ENCODE assay signal across 1 cellular context in genomic region chr5:43066799-43067741, GRCh38.
TF ChIP-seq lines count a peak whose summit lies in the region.

No MANE protein-coding gene starts in this region.

TF ChIP-seq in K562, 482 proteins besides CTCF, POLR2A, EP300 and RAD21 (continued from another document and continues in another):
- peak in 1 of 2 experiments; percentile 55; a peak in 1 of 4 replicates for TF ChIP-seq ZNF639 (CRISPR knock-in tag; conservative IDR thresholded peaks at IDR 0.05 in 1 of 2, IDR thresholded peaks at IDR 0.05 in 1 of 2)
- TF ChIP-seq FOXM1 (IDR thresholded peaks at IDR 0.05; ENCODE audit: low read depth) = no peak
- TF ChIP-seq FOXM1 (CRISPR knock-in tag; IDR thresholded peaks at IDR 0.05; ENCODE audit: low read depth) = peak; percentile 32; the same call in 1 of the 2 replicates
- TF ChIP-seq ZBTB34 (CRISPR knock-in tag; IDR thresholded peaks at IDR 0.05) = no peak
- TF ChIP-seq ARNT (IDR thresholded peaks at IDR 0.05) = no peak
- no peak for TF ChIP-seq BDP1 (IDR thresholded peaks at IDR 0.05; ENCODE audit: insufficient read depth, insufficient read length)
- TF ChIP-seq SNIP1 (IDR thresholded peaks at IDR 0.05; ENCODE audit: low read depth) = no peak
- TF ChIP-seq ZNF143 (CRISPR knock-in tag; IDR thresholded peaks at IDR 0.05) = no peak
- peak; percentile 59 for TF ChIP-seq KDM5B (IDR thresholded peaks at IDR 0.05; ENCODE audit: insufficient replicate concordance, low read depth, low read length)
- no peak for TF ChIP-seq NFYB (IDR thresholded peaks at IDR 0.05; ENCODE audit: extremely low read depth, insufficient read length)
- no peak for TF ChIP-seq PYGO2 (tag; IDR thresholded peaks at IDR 0.05)
- peak; percentile 86 for TF ChIP-seq ETV1 (tag; conservative IDR thresholded peaks at IDR 0.05; ENCODE audit: low read depth)
- no peak for TF ChIP-seq ZNF655 (CRISPR knock-in tag; IDR thresholded peaks at IDR 0.05)
- peak; percentile 35 to 45; a peak in 3 of 4 replicates for TF ChIP-seq SIX5 (IDR thresholded peaks at IDR 0.05; ENCODE audit: borderline replicate concordance in 1 of 2, insufficient read depth in 1 of 2, low read depth in 1 of 2, low read length in 2 of 2)
- TF ChIP-seq HMGXB4 (CRISPR knock-in tag; IDR thresholded peaks at IDR 0.05) = no peak; the same call in 1 of the 2 replicates
- no peak; the same call in 1 of the 2 replicates for TF ChIP-seq MED1 (CRISPR knock-in tag; IDR thresholded peaks at IDR 0.05; ENCODE audit: borderline replicate concordance)
- no peak for TF ChIP-seq ZC3H11A (IDR thresholded peaks at IDR 0.05; ENCODE audit: low read depth, low read length)
- TF ChIP-seq HDGF (IDR thresholded peaks at IDR 0.05) = peak; percentile 42; the same call in 1 of the 2 replicates
- TF ChIP-seq ZSCAN29 (IDR thresholded peaks at IDR 0.05) = no peak
- TF ChIP-seq HNRNPLL (IDR thresholded peaks at IDR 0.05; ENCODE audit: low read depth, low read length, poor library complexity, severe bottlenecking) = no peak
- TF ChIP-seq SFPQ (IDR thresholded peaks at IDR 0.05; ENCODE audit: low read depth, low read length) = no peak
- TF ChIP-seq BRCA1 (IDR thresholded peaks at IDR 0.05) = no peak
- 0 out of 2 replicates have a peak, but pooled peaks have one; percentile 29 for TF ChIP-seq BRCA1 (CRISPR knock-in tag; IDR thresholded peaks at IDR 0.05)
- TF ChIP-seq NR2F6 (CRISPR knock-in tag; IDR thresholded peaks at IDR 0.05) = no peak
- no peak for TF ChIP-seq IRF2 (CRISPR knock-in tag; IDR thresholded peaks at IDR 0.05)
- TF ChIP-seq NFXL1 (CRISPR knock-in tag; IDR thresholded peaks at IDR 0.05) = no peak
- TF ChIP-seq TARDBP (IDR thresholded peaks at IDR 0.05) = no peak
- no peak for TF ChIP-seq USF1 (CRISPR knock-in tag; IDR thresholded peaks at IDR 0.05)
- no peak for TF ChIP-seq HDAC2 (IDR thresholded peaks at IDR 0.05)
- TF ChIP-seq MGA (IDR thresholded peaks at IDR 0.05) = peak; percentile 46
- TF ChIP-seq PTBP1 (IDR thresholded peaks at IDR 0.05; ENCODE audit: low read depth, low read length) = no peak
- TF ChIP-seq ETV5 (CRISPR knock-in tag; IDR thresholded peaks at IDR 0.05; ENCODE audit: low read depth) = peak; percentile 83
- peak; percentile 14 for TF ChIP-seq ELF2 (CRISPR knock-in tag; IDR thresholded peaks at IDR 0.05)
- TF ChIP-seq U2AF1 (optimal IDR thresholded peaks at IDR 0.05; ENCODE audit: low read depth, low read length) = no peak
- TF ChIP-seq ZNF76 (CRISPR knock-in tag; IDR thresholded peaks at IDR 0.05; ENCODE audit: borderline replicate concordance) = no peak
- TF ChIP-seq FOSL1 (tag; conservative IDR thresholded peaks at IDR 0.05) = no peak; the same call in 1 of the 2 replicates
- peak; percentile 47; the same call in 1 of the 2 replicates for TF ChIP-seq TRIM28 (IDR thresholded peaks at IDR 0.05)
- TF ChIP-seq RBM34 (IDR thresholded peaks at IDR 0.05; ENCODE audit: borderline replicate concordance, insufficient read depth, low read length) = no peak
- TF ChIP-seq ATF7 (IDR thresholded peaks at IDR 0.05) = no peak
- no peak for TF ChIP-seq POLR2G (IDR thresholded peaks at IDR 0.05; ENCODE audit: low read depth, low read length)
- no peak for TF ChIP-seq NFE2L1 (tag; IDR thresholded peaks at IDR 0.05; ENCODE audit: borderline replicate concordance, low read depth)
- no peak for TF ChIP-seq NCOA4 (IDR thresholded peaks at IDR 0.05; ENCODE audit: partially characterized antibody)
- TF ChIP-seq ZNF589 (CRISPR knock-in tag; IDR thresholded peaks at IDR 0.05; ENCODE audit: low read depth) = no peak
- TF ChIP-seq BRF2 (IDR thresholded peaks at IDR 0.05; ENCODE audit: borderline replicate concordance, insufficient read depth, insufficient read length) = no peak
- no peak for TF ChIP-seq SMC3 (conservative IDR thresholded peaks at IDR 0.05; ENCODE audit: insufficient read depth, low read depth, low read length)
